ENCODE assay signal across 8 cellular contexts in genomic region chr1:9413143-9413876, GRCh38.
A peak's percentile ranks its signal among the peaks of the same experiment; 100 is the strongest.
DNase-seq lines count a peak whose midpoint lies in the region; ATAC-seq and TF ChIP-seq lines count a peak whose summit lies in the region.

No MANE protein-coding gene starts in this region.

- H3K27ac Mint-ChIP-seq in activated T-helper 1 cell treated with anti-CD3 and anti-CD28 coated beads, Interleukin-12 subunit alpha, Interleukin-12 subunit beta, Interleukin-2, Interleukin-4 antibody, amounts not matched to agents 30 ng/mL and 10 ng/mL and 1 ng/mL, durations not matched to agents 14 hours and 24 hours and 36 hours: peak overlapping the region; percentile 82

- H3K4me1 ChIP-seq in cardiac muscle cell (ENCODE audit: low read depth): peaks cover 32% of the 10 kb centered on the region

- no peaks in the 10 kb centered on the region for H3K27me3 ChIP-seq in cardiac muscle cell

- H3K27ac ChIP-seq in cardiac muscle cell: peak overlapping the region; percentile 91
- peak overlapping the region in 20 of 21 experiments; percentile 62 to 95 (median 78) for H3K27ac ChIP-seq in skin epidermis

- ATAC-seq in GM18498 (IDR thresholded peaks at IDR 0.05; ENCODE audit: unreplicated experiment) (peak; percentile 73), HG02610 (IDR thresholded peaks at IDR 0.05; ENCODE audit: unreplicated experiment) (peak; percentile 77)

- H3K4me3 ChIP-seq in cardiac muscle cell (no peak overlapping the region), skin epidermis (peak overlapping the region in 1 of 7 experiments; percentile 4)

- TF ChIP-seq CTCF in cardiac muscle cell (IDR thresholded peaks at IDR 0.05; ENCODE audit: low read depth, low read length): no peak

- peak; percentile 78 for DNase-seq in NCI-H510A (lab: John Stamatoyannopoulos, UW)
- DNase-seq in activated T-helper 1 cell treated with anti-CD3 and anti-CD28 coated beads, Interleukin-12 subunit alpha, Interleukin-12 subunit beta, Interleukin-2, Interleukin-4 antibody, amounts not matched to agents 30 ng/mL and 10 ng/mL and 1 ng/mL, durations not matched to agents 14 hours and 24 hours and 36 hours (ENCODE audit: low spot score): peak; percentile 52
- DNase-seq in cardiac muscle cell (ENCODE audit: low read depth in 1 of 2, low spot score in 1 of 2): peak; percentile 80 to 94
- DNase-seq in middle frontal gyrus (ENCODE audit: extremely low spot score, low spot score): no peak
- no peak for DNase-seq in NCI-H345 treated with DMSO at 0.1 percent for 48 hours (lab: John Stamatoyannopoulos, UW; ENCODE audit: unreplicated experiment)

- peaks cover 11% of the 10 kb centered on the region for H3K27me3 Mint-ChIP-seq in activated T-helper 1 cell treated with anti-CD3 and anti-CD28 coated beads, Interleukin-12 subunit alpha, Interleukin-12 subunit beta, Interleukin-2, Interleukin-4 antibody, amounts not matched to agents 30 ng/mL and 10 ng/mL and 1 ng/mL, durations not matched to agents 14 hours and 24 hours and 36 hours (ENCODE audit: insufficient read depth)

- intact Hi-C loops in activated T-helper 1 cell treated with anti-CD3 and anti-CD28 coated beads, Interleukin-12 subunit alpha, Interleukin-12 subunit beta, Interleukin-2, Interleukin-4 antibody, amounts not matched to agents 30 ng/mL and 10 ng/mL and 1 ng/mL, durations not matched to agents 14 hours and 24 hours and 36 hours (cut with micrococcal nuclease): loop anchor here (1.0 kb wide), 3 partner anchors 13 to 133 kb away; no protein-coding TSS in a partner anchor

- H3K36me3 ChIP-seq in cardiac muscle cell: no peaks in the 10 kb centered on the region

- peak overlapping the region; percentile 57 for H3K4me3 Mint-ChIP-seq in activated T-helper 1 cell treated with anti-CD3 and anti-CD28 coated beads, Interleukin-12 subunit alpha, Interleukin-12 subunit beta, Interleukin-2, Interleukin-4 antibody, amounts not matched to agents 30 ng/mL and 10 ng/mL and 1 ng/mL, durations not matched to agents 14 hours and 24 hours and 36 hours

- H3K9me3 Mint-ChIP-seq in activated T-helper 1 cell treated with anti-CD3 and anti-CD28 coated beads, Interleukin-12 subunit alpha, Interleukin-12 subunit beta, Interleukin-2, Interleukin-4 antibody, amounts not matched to agents 30 ng/mL and 10 ng/mL and 1 ng/mL, durations not matched to agents 14 hours and 24 hours and 36 hours: no peaks in the 10 kb centered on the region

- no peaks in the 10 kb centered on the region for H3K36me3 Mint-ChIP-seq in activated T-helper 1 cell treated with anti-CD3 and anti-CD28 coated beads, Interleukin-12 subunit alpha, Interleukin-12 subunit beta, Interleukin-2, Interleukin-4 antibody, amounts not matched to agents 30 ng/mL and 10 ng/mL and 1 ng/mL, durations not matched to agents 14 hours and 24 hours and 36 hours (ENCODE audit: low read depth)

- H3K9me3 ChIP-seq in cardiac muscle cell (ENCODE audit: low read depth): no peaks in the 10 kb centered on the region

- peaks cover 50% of the 10 kb centered on the region for H3K4me1 Mint-ChIP-seq in activated T-helper 1 cell treated with anti-CD3 and anti-CD28 coated beads, Interleukin-12 subunit alpha, Interleukin-12 subunit beta, Interleukin-2, Interleukin-4 antibody, amounts not matched to agents 30 ng/mL and 10 ng/mL and 1 ng/mL, durations not matched to agents 14 hours and 24 hours and 36 hours (ENCODE audit: low read depth)

Comparison
In these comparisons a context has a peak if more than half of its experiments do, and no peak if none do; other contexts are left out.
1. DNase-seq: peak in NCI-H510A (single experiment), activated T-helper 1 cell treated with anti-CD3 and anti-CD28 coated beads, Interleukin-12 subunit alpha, Interleukin-12 subunit beta, Interleukin-2, Interleukin-4 antibody, amounts not matched to agents 30 ng/mL and 10 ng/mL and 1 ng/mL, durations not matched to agents 14 hours and 24 hours and 36 hours (single experiment) and cardiac muscle cell (2 of 2); none in middle frontal gyrus (single experiment) and NCI-H345 treated with DMSO at 0.1 percent for 48 hours (single experiment).